In genomic region chr9:125099816-125100215, GRCh38 we compare ENCODE assay signal across 18 cellular contexts.
"Had no signal": no experiment of that assay in that cellular context is flagged by ENCODE, and none has a peak within 500 bp of the region (broad histone marks: within the 10 kb centered on the region; RNA-seq: fewer than 3 reads in every experiment).

No MANE protein-coding gene starts in this region.

- H3K9me3 ChIP-seq: ascending aorta, gastrocnemius medialis, heart right ventricle, thyroid gland, vagina had no signal

- H3K27ac ChIP-seq: ascending aorta, heart right ventricle, parathyroid adenoma, thyroid gland, vagina, VCaP had no signal

- H3K79me2 ChIP-seq: parathyroid adenoma had no signal

- H3K4me1 ChIP-seq: parathyroid adenoma, vagina had no signal

- H3K27me3 ChIP-seq: ascending aorta, dorsolateral prefrontal cortex, gastrocnemius medialis, heart right ventricle, thyroid gland, vagina had no signal

- H2AFZ ChIP-seq: parathyroid adenoma had no signal

- H3K36me3 ChIP-seq: ascending aorta, gastrocnemius medialis, heart right ventricle, thyroid gland, vagina had no signal

- H3K9ac ChIP-seq: parathyroid adenoma had no signal

- ATAC-seq: activated T-helper 17 cell treated with anti-CD3 and anti-CD28 coated beads, Interleukin-2, amount 50 U/mL, for 72 hours; heart right ventricle; stimulated activated memory B cell treated with anti-CD40 and anti-IgM and Interleukin-4, amounts not matched to agents 10 μg/mL and 1 μg/mL and 100 μg/mL, for 72 hours had no signal

- H3K4me3 ChIP-seq: ascending aorta, dorsolateral prefrontal cortex, gastrocnemius medialis, heart right ventricle, thyroid gland, vagina had no signal

- DNase-seq: activated CD4-positive, alpha-beta T cell treated with anti-CD3 and anti-CD28 coated beads for 1 hour; activated CD4-positive, alpha-beta T cell treated with anti-CD3 and anti-CD28 coated beads, Interleukin-2, amount 50 U/mL, for 48 hours; activated naive CD4-positive, alpha-beta T cell treated with Interleukin-2 at 50 U/mL for 16 hours; erythroblast; gastrocnemius medialis; heart right ventricle; mammary epithelial cell; naive B cell; retina; stimulated activated CD4-positive, alpha-beta T cell treated with anti-CD3 and anti-CD28 coated beads, Interleukin-2, amount 100 ng/mL, for 48 hours had no signal
